In the genomic region with DNA sequence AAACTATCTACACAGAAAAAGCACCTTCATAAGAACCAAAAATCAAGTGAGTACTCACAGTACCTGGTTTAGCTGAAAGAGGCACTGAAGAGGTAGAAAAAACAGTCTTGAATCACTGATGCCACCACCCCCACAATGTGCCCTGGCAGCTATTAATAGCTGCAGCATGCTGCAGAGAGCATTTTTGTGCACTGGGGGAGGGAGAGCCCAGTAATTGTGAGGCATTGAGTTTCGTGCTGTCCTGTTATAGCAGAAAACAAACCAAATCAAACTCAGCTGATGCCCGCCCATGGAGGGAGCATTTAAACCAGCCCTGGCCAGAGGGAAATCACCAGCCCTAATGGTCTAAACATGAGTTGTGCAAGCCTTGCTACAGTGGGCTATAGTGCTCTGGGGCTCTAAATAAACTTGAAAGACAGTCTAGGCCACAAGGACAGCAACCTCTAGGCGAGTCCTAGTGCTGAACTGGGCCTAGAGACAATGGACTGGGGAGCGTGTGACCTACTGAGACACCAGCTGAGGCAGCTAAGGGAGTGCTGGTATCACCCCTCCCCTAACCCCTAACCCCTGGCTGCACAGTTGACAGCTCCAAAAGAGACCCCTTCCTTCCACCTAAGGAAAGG, we compare ENCODE assay signal across 1 cellular context.
TF ChIP-seq lines count a peak whose summit lies in the region.

No MANE protein-coding gene starts in this region.

TF ChIP-seq in HepG2, 621 proteins besides CTCF, POLR2A, EP300 and RAD21 (continued from another document):
- TF ChIP-seq, protein P1, sequence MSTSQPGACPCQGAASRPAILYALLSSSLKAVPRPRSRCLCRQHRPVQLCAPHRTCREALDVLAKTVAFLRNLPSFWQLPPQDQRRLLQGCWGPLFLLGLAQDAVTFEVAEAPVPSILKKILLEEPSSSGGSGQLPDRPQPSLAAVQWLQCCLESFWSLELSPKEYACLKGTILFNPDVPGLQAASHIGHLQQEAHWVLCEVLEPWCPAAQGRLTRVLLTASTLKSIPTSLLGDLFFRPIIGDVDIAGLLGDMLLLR (CRISPR knock-in tag; IDR thresholded peaks at IDR 0.05): no peak
- TF ChIP-seq ZNF768 (CRISPR knock-in tag; IDR thresholded peaks at IDR 0.05): no peak
- TF ChIP-seq, protein P2, sequence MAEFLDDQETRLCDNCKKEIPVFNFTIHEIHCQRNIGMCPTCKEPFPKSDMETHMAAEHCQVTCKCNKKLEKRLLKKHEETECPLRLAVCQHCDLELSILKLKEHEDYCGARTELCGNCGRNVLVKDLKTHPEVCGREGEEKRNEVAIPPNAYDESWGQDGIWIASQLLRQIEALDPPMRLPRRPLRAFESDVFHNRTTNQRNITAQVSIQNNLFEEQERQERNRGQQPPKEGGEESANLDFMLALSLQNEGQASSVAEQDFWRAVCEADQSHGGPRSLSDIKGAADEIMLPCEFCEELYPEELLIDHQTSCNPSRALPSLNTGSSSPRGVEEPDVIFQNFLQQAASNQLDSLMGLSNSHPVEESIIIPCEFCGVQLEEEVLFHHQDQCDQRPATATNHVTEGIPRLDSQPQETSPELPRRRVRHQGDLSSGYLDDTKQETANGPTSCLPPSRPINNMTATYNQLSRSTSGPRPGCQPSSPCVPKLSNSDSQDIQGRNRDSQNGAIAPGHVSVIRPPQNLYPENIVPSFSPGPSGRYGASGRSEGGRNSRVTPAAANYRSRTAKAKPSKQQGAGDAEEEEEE (CRISPR knock-in tag; IDR thresholded peaks at IDR 0.05; ENCODE audit: borderline replicate concordance): no peak
- no peak for TF ChIP-seq ZNF616 (CRISPR knock-in tag; IDR thresholded peaks at IDR 0.05; ENCODE audit: low read depth)
- TF ChIP-seq, protein P3, sequence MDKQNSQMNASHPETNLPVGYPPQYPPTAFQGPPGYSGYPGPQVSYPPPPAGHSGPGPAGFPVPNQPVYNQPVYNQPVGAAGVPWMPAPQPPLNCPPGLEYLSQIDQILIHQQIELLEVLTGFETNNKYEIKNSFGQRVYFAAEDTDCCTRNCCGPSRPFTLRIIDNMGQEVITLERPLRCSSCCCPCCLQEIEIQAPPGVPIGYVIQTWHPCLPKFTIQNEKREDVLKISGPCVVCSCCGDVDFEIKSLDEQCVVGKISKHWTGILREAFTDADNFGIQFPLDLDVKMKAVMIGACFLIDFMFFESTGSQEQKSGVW (CRISPR knock-in tag; IDR thresholded peaks at IDR 0.05; ENCODE audit: borderline replicate concordance): no peak
- no peak for TF ChIP-seq MBD4 (IDR thresholded peaks at IDR 0.05; ENCODE audit: borderline replicate concordance, low read length)
- TF ChIP-seq, protein P4, sequence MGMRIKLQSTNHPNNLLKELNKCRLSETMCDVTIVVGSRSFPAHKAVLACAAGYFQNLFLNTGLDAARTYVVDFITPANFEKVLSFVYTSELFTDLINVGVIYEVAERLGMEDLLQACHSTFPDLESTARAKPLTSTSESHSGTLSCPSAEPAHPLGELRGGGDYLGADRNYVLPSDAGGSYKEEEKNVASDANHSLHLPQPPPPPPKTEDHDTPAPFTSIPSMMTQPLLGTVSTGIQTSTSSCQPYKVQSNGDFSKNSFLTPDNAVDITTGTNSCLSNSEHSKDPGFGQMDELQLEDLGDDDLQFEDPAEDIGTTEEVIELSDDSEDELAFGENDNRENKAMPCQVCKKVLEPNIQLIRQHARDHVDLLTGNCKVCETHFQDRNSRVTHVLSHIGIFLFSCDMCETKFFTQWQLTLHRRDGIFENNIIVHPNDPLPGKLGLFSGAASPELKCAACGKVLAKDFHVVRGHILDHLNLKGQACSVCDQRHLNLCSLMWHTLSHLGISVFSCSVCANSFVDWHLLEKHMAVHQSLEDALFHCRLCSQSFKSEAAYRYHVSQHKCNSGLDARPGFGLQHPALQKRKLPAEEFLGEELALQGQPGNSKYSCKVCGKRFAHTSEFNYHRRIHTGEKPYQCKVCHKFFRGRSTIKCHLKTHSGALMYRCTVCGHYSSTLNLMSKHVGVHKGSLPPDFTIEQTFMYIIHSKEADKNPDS (CRISPR knock-in tag; IDR thresholded peaks at IDR 0.05): no peak
- TF ChIP-seq ZNF160 (CRISPR knock-in tag; IDR thresholded peaks at IDR 0.05): no peak
- no peak for TF ChIP-seq YY1 (IDR thresholded peaks at IDR 0.05; ENCODE audit: insufficient read depth, insufficient replicate concordance, low read depth, low read length)
- TF ChIP-seq ZNF34 (CRISPR knock-in tag; IDR thresholded peaks at IDR 0.05; ENCODE audit: borderline replicate concordance): no peak
- TF ChIP-seq ZNF570 (CRISPR knock-in tag; IDR thresholded peaks at IDR 0.05; ENCODE audit: borderline replicate concordance): no peak
- TF ChIP-seq MZF1 (CRISPR knock-in tag; IDR thresholded peaks at IDR 0.05; ENCODE audit: borderline replicate concordance): no peak
